ENCODE assay signal across 8 cellular contexts in genomic region chr5:173616577-173617118, GRCh38. TPM values are rescaled to one million over a fixed set of nuclear protein-coding genes. Genes with fewer than 3 reads are reported as not detected.
A peak's percentile ranks its signal among the peaks of the same experiment; 100 is the strongest.
DNase-seq lines count a peak whose midpoint lies in the region; ATAC-seq and TF ChIP-seq lines count a peak whose summit lies in the region.

Gene BOD1 (minus strand): TSS chr5:173616650. CDS start chr5:173616436, 214 bp downstream.

- peak within 1 kb of the TSS; percentile 95 for H3K27ac Mint-ChIP-seq in activated CD4-positive, alpha-beta T cell treated with anti-CD3 and anti-CD28 coated beads, Interleukin-2, amount 10 ng/mL, durations not matched to agents 24 days and 14 days

- H3K4me3 ChIP-seq in BJ (ENCODE audit: low read depth, low read length) = peak within 1 kb of the TSS; percentile 65
- peak within 1 kb of the TSS; percentile 100 for H3K4me3 ChIP-seq in colonic mucosa

- peak within 1 kb of the TSS; percentile 73 to 79 for H3K9ac ChIP-seq in colonic mucosa (ENCODE audit: low read depth in 2 of 2, low read length in 2 of 2)

- H3K4me1 Mint-ChIP-seq in activated CD4-positive, alpha-beta T cell treated with anti-CD3 and anti-CD28 coated beads, Interleukin-2, amount 10 ng/mL, durations not matched to agents 24 days and 14 days = peaks cover 32% of the 10 kb centered on the region

- H3K9me3 Mint-ChIP-seq in activated CD4-positive, alpha-beta T cell treated with anti-CD3 and anti-CD28 coated beads, Interleukin-2, amount 10 ng/mL, durations not matched to agents 24 days and 14 days = no peaks in the 10 kb centered on the region

- H3K36me3 Mint-ChIP-seq in activated CD4-positive, alpha-beta T cell treated with anti-CD3 and anti-CD28 coated beads, Interleukin-2, amount 10 ng/mL, durations not matched to agents 24 days and 14 days (ENCODE audit: low read depth) = peaks cover 18% of the 10 kb centered on the region

- H3K27ac ChIP-seq in colonic mucosa = peak within 1 kb of the TSS; percentile 82

- peaks cover 5% of the 10 kb centered on the region; the same call in 1 of the 2 replicates for H3K36me3 ChIP-seq in BJ (ENCODE audit: control insufficient read depth, insufficient read depth, low read length)
- H3K36me3 ChIP-seq in colonic mucosa = no peaks in the 10 kb centered on the region

- no peak for TF ChIP-seq CTCF in BJ (IDR thresholded peaks at IDR 0.05; ENCODE audit: insufficient read depth, low read depth, low read length)
- TF ChIP-seq CTCF in colonic mucosa (IDR thresholded peaks at IDR 0.05) = no peak

- H3K4me3 Mint-ChIP-seq in activated CD4-positive, alpha-beta T cell treated with anti-CD3 and anti-CD28 coated beads, Interleukin-2, amount 10 ng/mL, durations not matched to agents 24 days and 14 days = peak within 1 kb of the TSS; percentile 95

- peak; percentile 93 for ATAC-seq in GM19351 (IDR thresholded peaks at IDR 0.05; ENCODE audit: unreplicated experiment)
- peak; percentile 91 for ATAC-seq in HG03520 (IDR thresholded peaks at IDR 0.05; ENCODE audit: unreplicated experiment)

- no peaks in the 10 kb centered on the region for H3K27me3 Mint-ChIP-seq in activated CD4-positive, alpha-beta T cell treated with anti-CD3 and anti-CD28 coated beads, Interleukin-2, amount 10 ng/mL, durations not matched to agents 24 days and 14 days

- peaks cover 10% of the 10 kb centered on the region for H3K4me1 ChIP-seq in colonic mucosa

- CTCF ChIA-PET in BJ (lab: Yijun Ruan, JAX) = interaction anchor here (1.0 to 12.9 kb wide), 17 partner anchors 12 to 910 kb away, joined by 3 to 150 read pairs (median 5); no protein-coding TSS in a partner anchor

- H3K27me3 ChIP-seq in BJ (ENCODE audit: control insufficient read depth, insufficient read depth, low read length) (no peaks in the 10 kb centered on the region), colonic mucosa (no peaks in the 10 kb centered on the region)

- DNase-seq in BJ (ENCODE audit: low read depth) (peak; percentile 91), NCI-H526 treated with DMSO at 0.1 percent for 48 hours (lab: John Stamatoyannopoulos, UW) (peak; percentile 93), colonic mucosa (peak; percentile 98), kidney tubule cell (ENCODE audit: low spot score) (peak; percentile 98)
- peak; percentile 98 for DNase-seq in activated CD4-positive, alpha-beta T cell treated with anti-CD3 and anti-CD28 coated beads, Interleukin-2, amount 10 ng/mL, durations not matched to agents 24 days and 14 days
- DNase-seq in stimulated activated CD4-positive, alpha-beta T cell treated with anti-CD3 and anti-CD28 coated beads, Interleukin-1b, Interleukin-23, amount 100 ng/mL, for 1 hour (ENCODE audit: low read depth in 2 of 2) = peak; percentile 78 to 81

- POLR2A ChIA-PET in BJ (lab: Charles Lee) = no interaction called here

- no peaks in the 10 kb centered on the region for H3K9me3 ChIP-seq in colonic mucosa

- intact Hi-C loops in activated CD4-positive, alpha-beta T cell treated with anti-CD3 and anti-CD28 coated beads, Interleukin-2, amount 10 ng/mL, durations not matched to agents 24 days and 14 days (cut with micrococcal nuclease) = loop anchor here (1.0 to 10.0 kb wide), 5 partner anchors 272 to 842 kb away; partner anchors contain the start of genes CPEB4, DUSP1, RPL26L1 and STC2
- intact Hi-C loops in colonic mucosa (cut with DNase I) = no loop called here

RNA-seq across cellular contexts. Expression of gene BOD1, which starts in this region (rescaled TPM):
- polyA plus RNA-seq in BJ (2011; rRNA removed) = 51.5 and 61.5 TPM in 2 replicates
- 17.6 and 30.3 TPM in 2 replicates for polyA minus RNA-seq in BJ (2011; rRNA and poly(A)+ RNA removed)
- total RNA-seq in activated CD4-positive, alpha-beta T cell treated with anti-CD3 and anti-CD28 coated beads, Interleukin-2, amount 10 ng/mL, durations not matched to agents 24 days and 14 days = 31.2 and 32.6 TPM in 2 replicates
- total RNA-seq in colonic mucosa = 10 to 100 TPM; 24.4 to 31.1 TPM

Comparison
In these comparisons a context has a peak if more than half of its experiments do, and no peak if none do; other contexts are left out.
1. Peak in every context shown above with its lines: DNase-seq, ATAC-seq, H3K4me3 ChIP-seq and H3K27ac ChIP-seq.